In genomic region chr7:112286294-112287086, GRCh38 we compare ENCODE assay signal across 11 cellular contexts.
DNase-seq lines count a peak whose midpoint lies in the region; ATAC-seq and TF ChIP-seq lines count a peak whose summit lies in the region.
"Had no signal": no experiment of that assay in that cellular context is flagged by ENCODE, and none has a peak within 500 bp of the region (broad histone marks: within the 10 kb centered on the region; RNA-seq: fewer than 3 reads in every experiment).

No MANE protein-coding gene starts in this region.

- ATAC-seq in GM21367 (IDR thresholded peaks at IDR 0.05; ENCODE audit: unreplicated experiment) (peak; percentile 36), HG03378 (IDR thresholded peaks at IDR 0.05; ENCODE audit: unreplicated experiment) (peak; percentile 36)

- no peak for TF ChIP-seq CTCF in OCI-LY7 (conservative IDR thresholded peaks at IDR 0.05; ENCODE audit: low read length)
- TF ChIP-seq CTCF in RWPE1 (conservative IDR thresholded peaks at IDR 0.05; ENCODE audit: low read depth): no peak

- CTCF ChIA-PET in CD8-positive, alpha-beta memory T cell (lab: Charles Lee): no interaction called here
- CTCF ChIA-PET in OCI-LY7 (lab: Charles Lee; ENCODE audit: unreplicated experiment): no interaction called here
- CTCF ChIA-PET in RWPE1 (lab: Yijun Ruan, JAX): no interaction called here

- H3K4me3 Mint-ChIP-seq in CD8-positive, alpha-beta memory T cell: peak overlapping the region in 2 of 7 donors; percentile 2

- peaks cover 0 to 33% (median 8%) of the 10 kb centered on the region in 3 donors for H3K36me3 Mint-ChIP-seq in CD8-positive, alpha-beta memory T cell

- peak overlapping the region; percentile 24 to 85 (median 56) for H3K27ac Mint-ChIP-seq in CD8-positive, alpha-beta memory T cell

- H3K27ac ChIP-seq in CD8-positive, alpha-beta memory T cell (ENCODE audit: low read depth, low read length): no peak overlapping the region
- H3K27ac ChIP-seq in OCI-LY7 (ENCODE audit: low read depth, low read length, poor library complexity, severe bottlenecking) (no peak overlapping the region), RWPE1 (no peak overlapping the region)
- H3K27ac ChIP-seq: epithelial cell of prostate, parathyroid adenoma, thoracic aorta had no signal

- intact Hi-C loops in OCI-LY7 (cut with micrococcal nuclease; ENCODE audit: unreplicated experiment): no loop called here
- intact Hi-C loops in cardiac septum (cut with DNase I): no loop called here

- H3K4me2 ChIP-seq in OCI-LY7 (ENCODE audit: low read length): no peak overlapping the region

- no peaks in the 10 kb centered on the region for H3K79me2 ChIP-seq in OCI-LY7 (ENCODE audit: insufficient read depth, low read depth, low read length)

- POLR2A ChIA-PET in CD8-positive, alpha-beta memory T cell (lab: Charles Lee): no interaction called here
- POLR2A ChIA-PET in OCI-LY7 (lab: Charles Lee) (interaction anchor here (0.5 to 0.8 kb wide), 3 partner anchors 10 to 212 kb away, joined by 3 read pairs; no protein-coding TSS in a partner anchor), RWPE1 (lab: Yijun Ruan, JAX; ENCODE audit: low non-redundant PET) (no interaction called here)

- H3K27me3 ChIP-seq in CD8-positive, alpha-beta memory T cell (ENCODE audit: insufficient read depth, low read length, poor library complexity, severe bottlenecking): no peaks in the 10 kb centered on the region

- no peaks in the 10 kb centered on the region for H4K20me1 ChIP-seq in OCI-LY7 (ENCODE audit: insufficient read depth, low read length)

- no peaks in the 10 kb centered on the region for H3K9me3 ChIP-seq in CD8-positive, alpha-beta memory T cell (ENCODE audit: low read length)
- no peaks in the 10 kb centered on the region for H3K9me3 ChIP-seq in OCI-LY7 (ENCODE audit: low read length)
- H3K9me3 ChIP-seq: thoracic aorta had no signal

- no peaks in the 10 kb centered on the region for H3K27me3 Mint-ChIP-seq in CD8-positive, alpha-beta memory T cell

- H3K36me3 ChIP-seq in CD8-positive, alpha-beta memory T cell (ENCODE audit: insufficient read depth, low read length): no peaks in the 10 kb centered on the region
- H3K36me3 ChIP-seq in OCI-LY7 (ENCODE audit: insufficient read depth, low read length): no peaks in the 10 kb centered on the region
- H3K36me3 ChIP-seq: thoracic aorta had no signal

- peaks cover 41 to 59% (median 42%) of the 10 kb centered on the region in 3 donors for H3K4me1 Mint-ChIP-seq in CD8-positive, alpha-beta memory T cell

- no TSS peak for BruUV-seq in OCI-LY7 (replicated peaks; lab: Mats Ljungman, UMichigan)

- no peak overlapping the region for H3K4me3 ChIP-seq in CD8-positive, alpha-beta memory T cell (ENCODE audit: low read length)
- H3K4me3 ChIP-seq in OCI-LY7 (ENCODE audit: low read depth, low read length, poor library complexity, severe bottlenecking): no peak overlapping the region
- H3K4me3 ChIP-seq: thoracic aorta had no signal

- no peaks in the 10 kb centered on the region for H3K9me2 ChIP-seq in OCI-LY7 (ENCODE audit: insufficient read depth, low read length)

- peak in 1 of 5 donors; percentile 5 for DNase-seq in CD8-positive, alpha-beta memory T cell
- DNase-seq in OCI-LY7 (ENCODE audit: low spot score): peak; percentile 8
- DNase-seq in RWPE1 (ENCODE audit: low spot score): no peak
- no peak for DNase-seq in LoVo (ENCODE audit: low spot score)
- DNase-seq in RPMI8226: no peak
- DNase-seq in cardiac septum (ENCODE audit: low spot score): no peak

- no peaks in the 10 kb centered on the region for H3K9me3 Mint-ChIP-seq in CD8-positive, alpha-beta memory T cell

- H3K4me1 ChIP-seq in CD8-positive, alpha-beta memory T cell (ENCODE audit: insufficient read depth, low read length): peaks cover 8% of the 10 kb centered on the region
- H3K4me1 ChIP-seq in OCI-LY7 (ENCODE audit: insufficient read depth, low read length, poor library complexity, severe bottlenecking): no peaks in the 10 kb centered on the region
- H3K4me1 ChIP-seq: parathyroid adenoma had no signal

- no peak overlapping the region for H2AFZ ChIP-seq in OCI-LY7 (ENCODE audit: low read length)
- H2AFZ ChIP-seq: parathyroid adenoma had no signal
